In the genomic region with DNA sequence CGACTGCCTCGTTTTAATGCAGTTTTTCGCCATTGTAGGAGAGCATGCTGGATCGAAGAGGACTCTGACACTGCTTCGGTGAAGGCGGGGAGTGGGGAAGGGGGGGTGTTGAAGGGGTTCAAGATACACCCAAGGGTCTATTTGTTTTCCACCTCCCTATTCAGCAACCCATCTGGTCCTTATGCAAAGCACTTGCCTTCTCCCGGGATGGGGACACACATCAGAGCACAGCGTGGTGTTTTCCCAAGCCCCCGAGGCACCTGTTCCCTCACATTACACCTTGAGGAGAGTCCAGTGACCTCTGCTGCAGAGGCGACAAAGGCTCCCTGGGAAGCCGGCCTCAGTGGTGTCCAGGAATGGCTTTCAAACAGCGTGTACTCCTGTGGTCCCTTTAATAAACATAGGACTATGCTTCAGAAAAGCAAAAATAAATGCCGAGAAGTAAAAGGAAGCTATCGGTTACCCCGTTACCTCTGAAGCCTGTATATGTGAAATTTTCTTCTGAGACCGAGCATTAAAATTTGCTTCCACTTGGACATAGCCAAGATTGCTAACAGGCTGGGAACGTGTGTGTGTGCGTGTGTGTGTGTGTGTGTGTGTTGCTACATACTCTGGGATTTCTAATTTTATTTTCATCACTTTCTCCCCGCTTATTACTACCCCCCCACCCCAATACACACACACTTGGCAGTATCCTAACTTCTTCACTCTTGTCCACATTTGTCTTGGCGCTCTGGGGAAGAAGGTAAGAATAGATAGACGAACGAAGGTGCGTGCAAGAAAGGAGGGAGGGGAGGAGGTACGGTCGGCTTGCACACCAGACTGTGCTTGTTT, we compare ENCODE assay signal across 8 cellular contexts. TPM values are rescaled to one million over a fixed set of nuclear protein-coding genes. Genes with fewer than 3 reads are reported as not detected.
DNase-seq lines count a peak whose midpoint lies in the region; ATAC-seq and TF ChIP-seq lines count a peak whose summit lies in the region.

No MANE protein-coding gene starts in this region.

- H3K27me3 ChIP-seq in mammary epithelial cell (ENCODE audit: insufficient read depth, low read length) (no peaks in the 10 kb centered on the region), left lung (peaks cover 0 to 21% of the 10 kb centered on the region in 2 donors)

- peak overlapping the region; percentile 98 for H3K4me2 ChIP-seq in mammary epithelial cell (ENCODE audit: insufficient read depth, low read depth, low read length)

- H3K4me1 ChIP-seq in mammary epithelial cell (ENCODE audit: insufficient read depth, low read length) (peaks cover 32% of the 10 kb centered on the region), left lung (peaks cover 6 to 24% of the 10 kb centered on the region in 2 donors)

- intact Hi-C loops in mammary epithelial cell (cut with micrococcal nuclease) = loop anchor here (1.0 to 2.0 kb wide), 4 partner anchors 92 to 224 kb away; a partner anchor contains a TSS
- intact Hi-C loops in left lung (cut with DNase I) = no loop called here

- ATAC-seq in left lung (peak; percentile 3), HG03025 (IDR thresholded peaks at IDR 0.05; ENCODE audit: low FRiP score, unreplicated experiment) (no peak), HG03469 (IDR thresholded peaks at IDR 0.05; ENCODE audit: unreplicated experiment) (no peak)

- H2AFZ ChIP-seq in mammary epithelial cell (ENCODE audit: low read depth, low read length) = peak overlapping the region; percentile 92

- H3K9ac ChIP-seq in mammary epithelial cell (ENCODE audit: insufficient read depth, low read length) = no peak overlapping the region

- H3K4me3 ChIP-seq in NB4 (ENCODE audit: low read depth, low read length) (peak overlapping the region; percentile 49), mammary epithelial cell (replicated peaks in 1 of 3; ENCODE audit: insufficient read depth in 1 of 3, low read depth in 2 of 3, low read length in 3 of 3) (peak overlapping the region; percentile 57 to 78 (median 70)), left lung (peak overlapping the region; percentile 63 to 71)

- H3K9me3 ChIP-seq in mammary epithelial cell (replicated peaks; ENCODE audit: insufficient read depth, low read length) (no peaks in the 10 kb centered on the region), left lung (no peaks in the 10 kb centered on the region)

- H3K27ac ChIP-seq in mammary epithelial cell (ENCODE audit: insufficient read depth, low read depth, low read length) (no peak overlapping the region), left lung (peak overlapping the region; percentile 92 to 93), temporal lobe (ENCODE audit: low read depth, low read length) (peak overlapping the region; percentile 97)

- CTCF ChIA-PET in mammary epithelial cell (lab: Charles Lee; ENCODE audit: low non-redundant PET) = interaction anchor here (1.4 kb wide), 1 partner anchor 9 kb away, joined by 13 read pairs; no protein-coding TSS in a partner anchor

- no TSS peak for BruUV-seq in mammary epithelial cell (replicated peaks; lab: Mats Ljungman, UMichigan)

- dilution Hi-C loops in mammary epithelial cell (cut with HindIII; ENCODE audit: low sequenced_read_pairs) = no loop called here

- no peaks in the 10 kb centered on the region for H4K20me1 ChIP-seq in mammary epithelial cell (ENCODE audit: insufficient read depth, low read length)

- 21% methylated on average over 13 of the region's 25 CpGs for WGBS in mammary epithelial cell (ENCODE audit: low coverage, missing lambda C conversion rate)

- DNase-seq in DMS 273 (lab: John Stamatoyannopoulos, UW; ENCODE audit: unreplicated experiment) (peak; percentile 47), DMS 273 treated with DMSO at 0.1 percent for 48 hours (lab: John Stamatoyannopoulos, UW) (no peak), NB4 (ENCODE audit: low read depth) (peak; percentile 3), mammary epithelial cell (no peak), left lung (no peak)

- no peaks in the 10 kb centered on the region for H3K79me2 ChIP-seq in mammary epithelial cell (ENCODE audit: insufficient read depth, low read length)

- in situ Hi-C loops in mammary epithelial cell (cut with MboI; ENCODE audit: low sequenced_read_pairs in 2 of 2) = loop anchor here in 1 of 2 donors (10.0 kb wide), 1 partner anchor 94 kb away; a partner anchor contains a TSS

- H3K36me3 ChIP-seq in mammary epithelial cell (ENCODE audit: insufficient read depth, low read length) = no peaks in the 10 kb centered on the region
- H3K36me3 ChIP-seq in left lung = no peaks in the 10 kb centered on the region

- TF ChIP-seq CTCF in NB4 (IDR thresholded peaks at IDR 0.05; ENCODE audit: low read depth, low read length) = no peak
- no peak for TF ChIP-seq CTCF in mammary epithelial cell (conservative IDR thresholded peaks at IDR 0.05 in 1 of 2, IDR thresholded peaks at IDR 0.05 in 1 of 2; ENCODE audit: extremely low read depth in 1 of 2, insufficient read depth in 1 of 2, low read depth in 1 of 2, low read length in 2 of 2)
- no peak for TF ChIP-seq CTCF in left lung (IDR thresholded peaks at IDR 0.05)

- TF ChIP-seq POLR2A in NB4 (IDR thresholded peaks at IDR 0.05; ENCODE audit: extremely low read depth, insufficient read length) = no peak

RNA-seq across cellular contexts. Expression of a gene that starts 53.2 kb away (rescaled TPM):
- not detected for total RNA-seq in mammary epithelial cell
- polyA plus RNA-seq in mammary epithelial cell = not detected
- polyA minus RNA-seq in mammary epithelial cell = not detected
- total RNA-seq in left lung = not detected
- total RNA-seq in temporal lobe = 0.25 TPM

Comparison
In these comparisons a context has a peak if more than half of its experiments do, and no peak if none do; other contexts are left out.
1. DNase-seq: peak in DMS 273 (single experiment) and NB4 (single experiment); none in DMS 273 treated with DMSO at 0.1 percent for 48 hours (single experiment), mammary epithelial cell (single experiment) and left lung (0 of 2).
2. Peak in every context shown above with its lines, with median percentiles within 50 percentile points of each other: H3K4me3 ChIP-seq.